8 cellular contexts compared by ENCODE assay signal in the genomic region with DNA sequence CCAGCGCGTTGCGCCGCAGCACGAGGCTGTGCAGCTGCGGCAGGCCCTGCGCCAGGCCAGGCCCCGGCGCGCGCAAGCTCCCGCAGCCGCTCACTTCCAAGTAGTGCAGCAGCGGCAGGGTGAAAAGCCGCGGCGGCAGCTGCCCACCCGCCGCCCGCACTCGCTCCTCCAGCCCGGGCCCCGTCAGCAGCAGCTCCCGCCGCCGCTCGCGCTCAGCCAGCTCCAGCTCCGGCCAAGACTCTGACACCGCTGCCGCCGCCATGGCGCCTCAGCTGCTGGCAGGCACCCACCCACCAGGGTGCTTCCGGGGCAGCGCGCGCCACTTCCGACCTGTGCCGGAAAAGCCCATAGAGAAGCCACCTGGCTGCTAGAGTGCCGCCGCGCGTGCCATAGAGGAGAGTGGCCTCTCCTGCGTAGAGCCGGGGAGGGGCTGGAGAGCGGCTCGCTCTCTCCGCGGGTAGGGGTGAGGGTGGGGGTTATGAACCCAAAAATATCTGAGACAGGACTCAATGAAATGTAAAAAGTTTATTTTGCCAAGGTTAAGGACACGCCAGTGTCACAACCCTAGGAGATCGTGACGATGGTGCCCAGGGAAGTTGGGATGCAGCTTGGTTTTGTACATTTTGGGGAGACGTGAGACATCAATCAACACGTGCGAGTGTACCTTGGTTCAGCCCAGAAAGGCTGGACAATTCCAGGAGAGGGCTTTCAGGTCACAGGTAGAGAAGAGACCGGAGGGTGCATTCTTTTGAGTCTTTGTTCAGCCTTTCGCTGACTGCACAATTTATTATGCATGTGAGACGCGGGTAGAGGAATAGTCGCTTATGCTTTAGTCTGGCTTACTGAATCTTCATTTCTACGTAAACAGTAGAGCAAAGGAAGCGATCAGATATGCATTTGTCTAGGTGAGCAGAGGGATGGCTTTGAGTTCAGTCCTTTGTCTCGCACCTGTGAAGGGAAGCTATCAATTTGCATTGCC. TPM values are rescaled to one million over a fixed set of nuclear protein-coding genes. Genes with fewer than 3 reads are reported as not detected.
DNase-seq lines count a peak whose midpoint lies in the region; ATAC-seq and TF ChIP-seq lines count a peak whose summit lies in the region.

LRRC47 (minus strand) TSS at position 284 of the 979 bp plus-strand sequence; CDS start at position 262, 22 bp downstream.

- H3K36me3 Mint-ChIP-seq in activated T-cell treated with anti-CD3 and anti-CD28 coated beads, Interleukin-2, amount 50 U/mL, for 4 hours (ENCODE audit: insufficient read depth), result peaks cover 4% of the 10 kb centered on the region

- H3K36me3 ChIP-seq in Peyer's patch (no peaks in the 10 kb centered on the region), esophagus (ENCODE audit: control insufficient read depth in 2 of 2, insufficient read depth in 2 of 2, low read length in 1 of 2) (no peaks in the 10 kb centered on the region), muscle layer of colon (ENCODE audit: insufficient read depth, low read length) (peaks cover 5% of the 10 kb centered on the region)

- no peaks in the 10 kb centered on the region for H3K27me3 ChIP-seq in Peyer's patch
- no peaks in the 10 kb centered on the region for H3K27me3 ChIP-seq in esophagus (ENCODE audit: control insufficient read depth in 1 of 2, insufficient read depth in 2 of 2, low read length in 2 of 2)
- H3K27me3 ChIP-seq in muscle layer of colon (ENCODE audit: control insufficient read depth in 1 of 2, insufficient read depth in 2 of 2, low read length in 2 of 2), result no peaks in the 10 kb centered on the region

- DNase-seq in DMS153 (lab: John Stamatoyannopoulos, UW) (peak; percentile 76), HuH-7.5 (ENCODE audit: low spot score) (peak; percentile 98), Peyer's patch (peak; percentile 92 to 97 (median 95))
- DNase-seq in activated T-cell treated with anti-CD3 and anti-CD28 coated beads, Interleukin-2, amount 50 U/mL, for 4 hours, result peak; percentile 92
- peak; percentile 87 to 88 for DNase-seq in stimulated activated CD8-positive, alpha-beta memory T cell treated with anti-CD3 and anti-CD28 coated beads, Interleukin-7, amount 100 ng/mL, for 1 hour (ENCODE audit: low read depth in 2 of 2)

- H3K27me3 Mint-ChIP-seq in activated T-cell treated with anti-CD3 and anti-CD28 coated beads, Interleukin-2, amount 50 U/mL, for 4 hours (ENCODE audit: low read depth), result peaks cover 12% of the 10 kb centered on the region

- peak within 1 kb of the TSS; percentile 32 to 71 (median 46) for H3K27ac ChIP-seq in Peyer's patch
- H3K27ac ChIP-seq in esophagus (ENCODE audit: low read depth in 2 of 2, low read length in 1 of 2), result peak within 1 kb of the TSS; percentile 48 to 72
- H3K27ac ChIP-seq in muscle layer of colon (ENCODE audit: low read depth, low read length), result peak within 1 kb of the TSS; percentile 73

- H3K9ac ChIP-seq in muscle layer of colon (ENCODE audit: low read length), result peak within 1 kb of the TSS; percentile 75

- H3K4me3 Mint-ChIP-seq in activated T-cell treated with anti-CD3 and anti-CD28 coated beads, Interleukin-2, amount 50 U/mL, for 4 hours, result peak within 1 kb of the TSS; percentile 85

- ATAC-seq in GM21528 (IDR thresholded peaks at IDR 0.05; ENCODE audit: low FRiP score, unreplicated experiment), result peak; percentile 98
- ATAC-seq in activated T-cell treated with anti-CD3 and anti-CD28 coated beads, Interleukin-2, amount 50 U/mL, for 4 hours, result peak; percentile 99 to 100

- peaks cover 51% of the 10 kb centered on the region for H3K4me1 Mint-ChIP-seq in activated T-cell treated with anti-CD3 and anti-CD28 coated beads, Interleukin-2, amount 50 U/mL, for 4 hours (ENCODE audit: low read depth)

- no peaks in the 10 kb centered on the region for H3K9me3 Mint-ChIP-seq in activated T-cell treated with anti-CD3 and anti-CD28 coated beads, Interleukin-2, amount 50 U/mL, for 4 hours

- H3K4me3 ChIP-seq in Peyer's patch (peak within 1 kb of the TSS; percentile 69 to 98 (median 98)), esophagus (ENCODE audit: low read depth in 1 of 2, low read length in 2 of 2) (peak within 1 kb of the TSS; percentile 74 to 97), muscle layer of colon (ENCODE audit: low read depth in 1 of 2, low read length in 2 of 2) (peak within 1 kb of the TSS; percentile 87 to 96)

- 4 to 5% methylated on average over 41 to 63 of the region's 63 CpGs for WGBS in esophagus, 2 donors

- H3K9me3 ChIP-seq in Peyer's patch (no peaks in the 10 kb centered on the region), esophagus (ENCODE audit: control insufficient read depth in 2 of 2, insufficient read depth in 1 of 2, low read depth in 1 of 2, low read length in 1 of 2) (peaks cover 0 to 3% of the 10 kb centered on the region in 2 donors), muscle layer of colon (ENCODE audit: low read length) (no peaks in the 10 kb centered on the region)

- peak; percentile 55 to 58 for TF ChIP-seq POLR2A in Peyer's patch (IDR thresholded peaks at IDR 0.05)

- peak in 2 of 6 experiments; percentile 17 to 27 for TF ChIP-seq CTCF in Peyer's patch (IDR thresholded peaks at IDR 0.05)

- H3K4me1 ChIP-seq in Peyer's patch (peaks cover 3 to 31% (median 16%) of the 10 kb centered on the region in 4 donors), esophagus (ENCODE audit: control insufficient read depth in 2 of 2, insufficient read depth in 2 of 2, low read length in 1 of 2) (peaks cover 3 to 6% of the 10 kb centered on the region in 2 donors), muscle layer of colon (ENCODE audit: insufficient read depth, low read length) (peaks cover 34% of the 10 kb centered on the region)

RNA-seq across cellular contexts. Expression of gene LRRC47, which starts in this region (rescaled TPM):
- 10 to 100 TPM; 31.3 to 99.0 (median 40.8) TPM for total RNA-seq in Peyer's patch
- 10 to 100 TPM; 47.0 to 53.0 (median 49.6) TPM for total RNA-seq in activated T-cell treated with anti-CD3 and anti-CD28 coated beads, Interleukin-2, amount 50 U/mL, for 4 hours
- polyA plus RNA-seq in esophagus, result 10 to 100 TPM; 10.4 to 17.8 TPM

Comparison
In these comparisons a context has a peak if more than half of its experiments do, and no peak if none do; other contexts are left out.
1. Peak in every context shown above with its lines: DNase-seq, ATAC-seq, H3K4me3 ChIP-seq and H3K27ac ChIP-seq.